Comparison of ENCODE assay signal across 8 cellular contexts in the genomic region with DNA sequence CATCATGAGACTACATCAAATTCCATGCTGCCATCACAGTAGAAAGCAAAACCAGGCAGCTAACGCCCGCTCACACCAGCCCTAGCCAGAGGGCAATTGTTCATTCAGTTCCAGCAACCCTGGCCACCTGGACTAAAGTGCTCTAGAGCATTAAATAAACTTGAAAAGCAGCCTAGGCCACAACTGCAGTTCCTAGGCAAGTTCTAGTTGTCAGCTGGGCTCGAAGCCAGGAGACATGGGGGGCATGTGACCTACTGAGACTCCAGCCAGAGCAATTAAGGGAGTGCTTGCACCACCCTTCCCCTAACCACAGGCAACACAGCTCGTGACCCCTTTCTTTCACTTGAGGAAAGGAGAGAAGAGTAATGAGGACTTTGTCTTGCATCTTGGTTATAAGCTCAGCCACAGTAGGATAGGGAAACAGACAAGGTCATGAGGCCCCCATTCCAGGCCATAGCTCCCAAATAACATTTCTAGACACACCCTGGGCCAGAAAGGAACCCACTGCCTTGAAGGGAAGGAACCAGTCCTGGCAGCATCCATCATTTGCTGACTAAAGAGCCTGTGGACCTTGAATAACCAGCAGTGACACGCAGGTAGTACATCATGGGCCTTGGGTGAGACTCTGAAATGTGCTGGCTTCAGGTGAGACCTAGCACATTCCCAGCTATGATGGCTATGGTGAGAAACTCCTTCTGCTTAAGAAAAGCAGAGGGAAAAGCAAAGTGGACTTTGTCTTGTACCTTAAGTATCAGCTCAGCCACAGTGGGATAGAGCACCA.
DNase-seq lines count a peak whose midpoint lies in the region; ATAC-seq and TF ChIP-seq lines count a peak whose summit lies in the region.

No MANE protein-coding gene starts in this region.

- H3K4me1 ChIP-seq in GM23248 (ENCODE audit: insufficient read depth) = peaks cover 8% of the 10 kb centered on the region; the same call in 1 of the 2 replicates
- H3K4me1 ChIP-seq in PC-9 (replicated peaks; ENCODE audit: insufficient read depth) = peaks cover 18% of the 10 kb centered on the region; the same call in 1 of the 2 replicates
- no peaks in the 10 kb centered on the region for H3K4me1 ChIP-seq in fibroblast of lung (ENCODE audit: control insufficient read depth, extremely low read depth, insufficient read depth, low read length)
- H3K4me1 ChIP-seq in psoas muscle = peaks cover 3% of the 10 kb centered on the region

- CTCF ChIA-PET in PC-9 (lab: Charles Lee) = no interaction called here

- H3K79me2 ChIP-seq in GM23248 (ENCODE audit: insufficient read depth) (peaks cover 95% of the 10 kb centered on the region), PC-9 (ENCODE audit: low read depth) (peaks cover 34% of the 10 kb centered on the region), fibroblast of lung (ENCODE audit: control insufficient read depth, insufficient read depth, low read length) (peaks cover 2% of the 10 kb centered on the region)

- DNase-seq in GM23248 = peak; percentile 31
- peak; percentile 68 to 76 for DNase-seq in PC-9
- peak; percentile 80 to 92 for DNase-seq in fibroblast of lung (ENCODE audit: low read depth in 2 of 2)
- peak; percentile 54 to 74 for DNase-seq in psoas muscle
- no peak for DNase-seq in effector CD8-positive, alpha-beta T cell (lab: John Stamatoyannopoulos, UW)
- no peak for DNase-seq in endothelial cell (ENCODE audit: low spot score)
- no peak for DNase-seq in OCI-M2 (lab: John Stamatoyannopoulos, UW; ENCODE audit: unreplicated experiment)
- no peak for DNase-seq in kidney glomerular epithelial cell (lab: John Stamatoyannopoulos, UW)

- no peak overlapping the region for H3K27ac Mint-ChIP-seq in endothelial cell (ENCODE audit: unreplicated experiment)

- H3K36me3 Mint-ChIP-seq in endothelial cell (ENCODE audit: low read depth, unreplicated experiment) = peaks cover 27% of the 10 kb centered on the region

- H2AFZ ChIP-seq in GM23248 = no peak overlapping the region
- no peak overlapping the region for H2AFZ ChIP-seq in PC-9
- H2AFZ ChIP-seq in fibroblast of lung (ENCODE audit: low read length) = no peak overlapping the region

- H3K4me3 Mint-ChIP-seq in endothelial cell (ENCODE audit: unreplicated experiment) = no peak overlapping the region

- TF ChIP-seq CTCF in PC-9 (conservative IDR thresholded peaks at IDR 0.05) = no peak
- TF ChIP-seq CTCF in fibroblast of lung (conservative IDR thresholded peaks at IDR 0.05 in 1 of 2, IDR thresholded peaks at IDR 0.05 in 1 of 2; ENCODE audit: low read depth in 1 of 2, low read length in 2 of 2) = no peak
- TF ChIP-seq CTCF in psoas muscle (IDR thresholded peaks at IDR 0.05) = no peak
- no peak for TF ChIP-seq CTCF in endothelial cell (IDR thresholded peaks at IDR 0.05; ENCODE audit: unreplicated experiment)

- H3K9me2 ChIP-seq in GM23248 (ENCODE audit: insufficient read depth) = no peaks in the 10 kb centered on the region
- H3K9me2 ChIP-seq in PC-9 (ENCODE audit: insufficient read depth) = no peaks in the 10 kb centered on the region

- H3K27ac ChIP-seq in GM23248 (no peak overlapping the region), PC-9 (peak overlapping the region; percentile 14; the same call in 1 of the 2 replicates), fibroblast of lung (ENCODE audit: insufficient read depth, low read length) (no peak overlapping the region), psoas muscle (no peak overlapping the region)

- no peak overlapping the region for H3K4me2 ChIP-seq in GM23248 (ENCODE audit: unreplicated experiment)
- no peak overlapping the region for H3K4me2 ChIP-seq in PC-9
- no peak overlapping the region for H3K4me2 ChIP-seq in fibroblast of lung (ENCODE audit: extremely low read depth, insufficient read depth, low read length)

- ATAC-seq in psoas muscle = peak; percentile 23 to 70 (median 61)

- H3F3A ChIP-seq in GM23248 (ENCODE audit: insufficient read depth) = no peaks in the 10 kb centered on the region
- peaks cover 20% of the 10 kb centered on the region; the same call in 1 of the 2 replicates for H3F3A ChIP-seq in PC-9 (ENCODE audit: insufficient read depth, low read depth)

- H3K36me3 ChIP-seq in GM23248 (ENCODE audit: low read depth) (peaks cover 34% of the 10 kb centered on the region), PC-9 (ENCODE audit: low read depth) (peaks cover 38% of the 10 kb centered on the region), fibroblast of lung (ENCODE audit: control insufficient read depth, insufficient read depth, low read length) (no peaks in the 10 kb centered on the region), psoas muscle (ENCODE audit: insufficient read depth in 1 of 2, low read depth in 1 of 2) (peaks cover 0 to 4% of the 10 kb centered on the region in 2 donors)

- peaks cover 1% of the 10 kb centered on the region; the same call in 1 of the 2 replicates for H4K20me1 ChIP-seq in GM23248 (ENCODE audit: insufficient read depth)
- peaks cover 4% of the 10 kb centered on the region; the same call in 1 of the 2 replicates for H4K20me1 ChIP-seq in PC-9 (ENCODE audit: insufficient read depth)
- no peaks in the 10 kb centered on the region for H4K20me1 ChIP-seq in fibroblast of lung (ENCODE audit: control insufficient read depth, extremely low read depth, insufficient read depth, low read length)

- WGBS in GM23248 (ENCODE audit: low coverage in 1 of 2, low lambda C conversion rate in 2 of 2, missing lambda C conversion rate in 2 of 2), 2 experiments = 86 to 91% methylated on average over 5 of the region's 5 CpGs
- WGBS in psoas muscle, 3 donors = 70 to 74% (median 74%) methylated on average over 5 of the region's 5 CpGs

- in situ Hi-C loops in GM23248 (cut with MboI) = no loop called here

- BruUV-seq in PC-9 (replicated peaks; lab: Mats Ljungman, UMichigan) = no TSS peak

- H3K9ac ChIP-seq in GM23248 (no peak overlapping the region), fibroblast of lung (ENCODE audit: insufficient read depth, low read length) (no peak overlapping the region)

- no peak overlapping the region for H3K4me3 ChIP-seq in GM23248
- H3K4me3 ChIP-seq in PC-9 = no peak overlapping the region
- H3K4me3 ChIP-seq in fibroblast of lung (replicated peaks in 1 of 4; ENCODE audit: control extremely low read depth in 1 of 4, insufficient read depth in 1 of 4, low read depth in 3 of 4, low read length in 4 of 4) = no peak overlapping the region
- H3K4me3 ChIP-seq in psoas muscle = no peak overlapping the region

- peaks cover 23% of the 10 kb centered on the region for H3K4me1 Mint-ChIP-seq in endothelial cell (ENCODE audit: unreplicated experiment)

- H3K9me3 Mint-ChIP-seq in endothelial cell (ENCODE audit: unreplicated experiment) = peaks cover 6% of the 10 kb centered on the region

- peaks cover 4% of the 10 kb centered on the region for H3K9me3 ChIP-seq in GM23248 (ENCODE audit: low read depth)
- peaks cover 24% of the 10 kb centered on the region for H3K9me3 ChIP-seq in PC-9 (ENCODE audit: insufficient read depth, low read depth)
- no peaks in the 10 kb centered on the region for H3K9me3 ChIP-seq in fibroblast of lung (ENCODE audit: control insufficient read depth, insufficient read depth, low read depth, low read length)
- H3K9me3 ChIP-seq in psoas muscle = peaks cover 25% of the 10 kb centered on the region

- POLR2A ChIA-PET in PC-9 (lab: Charles Lee; ENCODE audit: unreplicated experiment) = interaction anchor here (0.7 kb wide), 1 partner anchor 65 kb away, joined by 3 read pairs; no protein-coding TSS in a partner anchor

- intact Hi-C loops in PC-9 (cut with micrococcal nuclease; ENCODE audit: unreplicated experiment) = loop anchor here (5.0 kb wide), 1 partner anchor 77 kb away; a partner anchor contains a TSS
- intact Hi-C loops in psoas muscle (cut with DNase I) = no loop called here

- no peaks in the 10 kb centered on the region for H3K27me3 ChIP-seq in GM23248 (replicated peaks; ENCODE audit: insufficient read depth)
- H3K27me3 ChIP-seq in PC-9 (ENCODE audit: insufficient read depth, low read depth) = no peaks in the 10 kb centered on the region
- H3K27me3 ChIP-seq in fibroblast of lung (ENCODE audit: control insufficient read depth, insufficient read depth, low read length) = no peaks in the 10 kb centered on the region
- H3K27me3 ChIP-seq in psoas muscle (ENCODE audit: insufficient read depth in 3 of 3, low read length in 2 of 3) = no peaks in the 10 kb centered on the region

- peaks cover 4% of the 10 kb centered on the region for H3K27me3 Mint-ChIP-seq in endothelial cell (ENCODE audit: unreplicated experiment)

Comparison
In these comparisons a context has a peak if more than half of its experiments do, and no peak if none do; other contexts are left out.
1. DNase-seq: peak in GM23248 (single experiment), PC-9 (2 of 2), fibroblast of lung (2 of 2) and psoas muscle (2 of 2); none in effector CD8-positive, alpha-beta T cell (single experiment), endothelial cell (single experiment), OCI-M2 (single experiment) and kidney glomerular epithelial cell (single experiment).